In the genomic region with DNA sequence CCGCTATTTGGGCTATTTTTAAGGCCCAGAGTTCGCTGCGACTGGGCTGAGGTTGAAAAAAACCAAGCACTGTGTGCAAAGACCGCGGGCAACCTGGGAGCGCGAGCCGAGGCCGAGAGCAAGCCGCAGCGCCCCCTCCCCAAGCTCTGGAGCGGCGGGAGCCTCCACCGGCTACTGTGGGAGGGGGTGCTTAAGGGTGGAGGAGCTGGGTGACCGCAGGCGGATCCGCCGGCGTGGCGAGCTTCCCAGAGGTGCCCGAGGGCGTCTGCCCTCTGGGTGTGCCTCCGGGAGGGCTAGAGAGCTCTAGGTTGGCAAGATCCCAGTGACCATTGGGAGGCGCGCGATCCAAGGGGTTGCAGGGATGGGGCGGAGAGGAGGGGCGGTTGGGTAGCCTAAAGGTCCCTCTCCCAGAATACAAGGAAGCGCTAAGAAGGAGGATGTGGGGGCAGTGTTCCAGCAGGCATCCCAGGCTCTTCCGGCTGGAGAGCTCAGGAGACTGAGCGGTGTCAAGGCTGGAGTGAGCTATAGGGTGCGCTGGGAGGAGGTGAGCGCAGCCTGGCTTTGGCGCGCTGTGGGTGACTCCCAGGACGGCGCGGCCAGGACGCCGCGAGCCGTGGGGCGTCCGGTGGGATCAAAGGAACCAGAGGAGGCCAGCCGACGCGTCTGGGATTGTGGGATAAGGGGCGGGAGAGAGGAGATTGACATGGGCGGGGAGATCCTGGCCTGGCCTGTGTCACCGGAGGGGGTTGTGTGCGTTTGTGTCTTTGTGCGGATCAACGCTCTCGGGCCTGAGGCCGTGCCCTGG, we compare ENCODE assay signal across 1 cellular context.
A peak's percentile ranks its signal among the peaks of the same experiment; 100 is the strongest.
TF ChIP-seq lines count a peak whose summit lies in the region.

No MANE protein-coding gene starts in this region.

TF ChIP-seq in H1, 55 proteins besides CTCF, POLR2A, EP300 and RAD21:
- TF ChIP-seq TAF1 (IDR thresholded peaks at IDR 0.05; ENCODE audit: low read depth, low read length) (0 out of 2 replicates have a peak, but pooled peaks have one; percentile 30), SRF (IDR thresholded peaks at IDR 0.05; ENCODE audit: low read depth, low read length) (no peak), SP2 (IDR thresholded peaks at IDR 0.05; ENCODE audit: low read length) (no peak), CHD2 (IDR thresholded peaks at IDR 0.05; ENCODE audit: low read length) (no peak), TAF7 (optimal IDR thresholded peaks at IDR 0.05; ENCODE audit: borderline replicate concordance, low read depth, low read length) (peak; percentile 27), ZNF274 (IDR thresholded peaks at IDR 0.05; ENCODE audit: borderline replicate concordance, extremely low read depth, low read length) (no peak), NRF1 (IDR thresholded peaks at IDR 0.05; ENCODE audit: low read depth, low read length) (no peak), SP1 (IDR thresholded peaks at IDR 0.05; ENCODE audit: low read depth, low read length) (0 out of 2 replicates have a peak, but pooled peaks have one; percentile 15), TBP (IDR thresholded peaks at IDR 0.05; ENCODE audit: low read depth, low read length) (no peak), JUN (IDR thresholded peaks at IDR 0.05; ENCODE audit: low read depth, low read length) (no peak), RBBP5 (IDR thresholded peaks at IDR 0.05; ENCODE audit: borderline replicate concordance, low read depth, low read length) (no peak), CHD1 (IDR thresholded peaks at IDR 0.05; ENCODE audit: low read depth, low read length) (no peak; the same call in 1 of the 2 replicates), EGR1 (IDR thresholded peaks at IDR 0.05; ENCODE audit: borderline replicate concordance, low read depth, low read length) (peak; percentile 62; the same call in 1 of the 2 replicates), KDM5A (IDR thresholded peaks at IDR 0.05; ENCODE audit: low read length) (no peak), HDAC6 (IDR thresholded peaks at IDR 0.05; ENCODE audit: low read depth, low read length) (no peak), GABPA (IDR thresholded peaks at IDR 0.05; ENCODE audit: borderline replicate concordance, insufficient read depth, low read length) (no peak), CEBPB (IDR thresholded peaks at IDR 0.05; ENCODE audit: low read depth, low read length) (no peak), JUND (IDR thresholded peaks at IDR 0.05; ENCODE audit: low read length) (no peak), RXRA (IDR thresholded peaks at IDR 0.05; ENCODE audit: insufficient read depth, low read depth, low read length) (no peak), BRCA1 (IDR thresholded peaks at IDR 0.05; ENCODE audit: low read depth, low read length) (no peak), TEAD4 (IDR thresholded peaks at IDR 0.05; ENCODE audit: low read depth, low read length) (no peak), CREB1 (IDR thresholded peaks at IDR 0.05) (peak; percentile 33), SUZ12 (IDR thresholded peaks at IDR 0.05; ENCODE audit: low read length) (peak; percentile 89), GTF2F1 (IDR thresholded peaks at IDR 0.05; ENCODE audit: borderline replicate concordance, low read depth, low read length) (no peak), MAFK (IDR thresholded peaks at IDR 0.05; ENCODE audit: low read depth, low read length) (no peak), CBX8 (IDR thresholded peaks at IDR 0.05; ENCODE audit: borderline replicate concordance, low read depth, low read length) (no peak), FOSL1 (IDR thresholded peaks at IDR 0.05; ENCODE audit: insufficient read depth, low read depth, low read length) (no peak), YY1 (IDR thresholded peaks at IDR 0.05; ENCODE audit: low read depth, low read length) (0 out of 2 replicates have a peak, but pooled peaks have one; percentile 46), RNF2 (IDR thresholded peaks at IDR 0.05; ENCODE audit: borderline replicate concordance, low read depth, low read length, missing control alignments, poor library complexity, severe bottlenecking) (peak; percentile 33), POU5F1 (IDR thresholded peaks at IDR 0.05; ENCODE audit: low read depth, low read length) (no peak), KDM4A (IDR thresholded peaks at IDR 0.05; ENCODE audit: low read depth, low read length, severe bottlenecking) (peak; percentile 78), KDM1A (IDR thresholded peaks at IDR 0.05; ENCODE audit: borderline replicate concordance, low read length) (no peak), SIX5 (IDR thresholded peaks at IDR 0.05; ENCODE audit: low read depth, low read length) (no peak), BACH1 (IDR thresholded peaks at IDR 0.05; ENCODE audit: low read length) (no peak), NANOG (IDR thresholded peaks at IDR 0.05; ENCODE audit: insufficient read depth, low read depth, low read length, poor library complexity, severe bottlenecking) (no peak), POLR2AphosphoS5 (IDR thresholded peaks at IDR 0.05; ENCODE audit: low read depth, low read length) (no peak), RFX5 (IDR thresholded peaks at IDR 0.05; ENCODE audit: borderline replicate concordance, low read depth, low read length) (no peak), EZH2 (IDR thresholded peaks at IDR 0.05; ENCODE audit: low read depth, low read length, severe bottlenecking) (no peak), ASH2L (IDR thresholded peaks at IDR 0.05; ENCODE audit: low read length) (peak; percentile 57), TCF12 (IDR thresholded peaks at IDR 0.05; ENCODE audit: low read depth, low read length) (0 out of 2 replicates have a peak, but pooled peaks have one; percentile 10), CBX5 (IDR thresholded peaks at IDR 0.05; ENCODE audit: low read depth, low read length) (no peak), SIN3A (conservative IDR thresholded peaks at IDR 0.05 in 1 of 2, IDR thresholded peaks at IDR 0.05 in 1 of 2; ENCODE audit: low read depth in 1 of 2, low read length in 2 of 2) (no peak), SP4 (IDR thresholded peaks at IDR 0.05; ENCODE audit: low read length) (no peak), CTBP2 (IDR thresholded peaks at IDR 0.05; ENCODE audit: borderline replicate concordance, insufficient read depth, insufficient read length, low read length) (peak; percentile 98), SAP30 (IDR thresholded peaks at IDR 0.05; ENCODE audit: insufficient read depth, insufficient replicate concordance, low read length) (no peak), SIRT6 (IDR thresholded peaks at IDR 0.05; ENCODE audit: low read length) (no peak), BCL11A (IDR thresholded peaks at IDR 0.05; ENCODE audit: low read depth in 2 of 2, low read length in 2 of 2) (no peak), HDAC2 (IDR thresholded peaks at IDR 0.05; ENCODE audit: borderline replicate concordance in 1 of 2, low read depth in 2 of 2, low read length in 2 of 2) (no peak), PHF8 (conservative IDR thresholded peaks at IDR 0.05; ENCODE audit: low read depth, low read length) (no peak)
- TF ChIP-seq, protein P1, sequence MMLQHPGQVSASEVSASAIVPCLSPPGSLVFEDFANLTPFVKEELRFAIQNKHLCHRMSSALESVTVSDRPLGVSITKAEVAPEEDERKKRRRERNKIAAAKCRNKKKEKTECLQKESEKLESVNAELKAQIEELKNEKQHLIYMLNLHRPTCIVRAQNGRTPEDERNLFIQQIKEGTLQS (IDR thresholded peaks at IDR 0.05; ENCODE audit: insufficient read depth, low read depth, low read length) = no peak
- TF ChIP-seq, protein P2, sequence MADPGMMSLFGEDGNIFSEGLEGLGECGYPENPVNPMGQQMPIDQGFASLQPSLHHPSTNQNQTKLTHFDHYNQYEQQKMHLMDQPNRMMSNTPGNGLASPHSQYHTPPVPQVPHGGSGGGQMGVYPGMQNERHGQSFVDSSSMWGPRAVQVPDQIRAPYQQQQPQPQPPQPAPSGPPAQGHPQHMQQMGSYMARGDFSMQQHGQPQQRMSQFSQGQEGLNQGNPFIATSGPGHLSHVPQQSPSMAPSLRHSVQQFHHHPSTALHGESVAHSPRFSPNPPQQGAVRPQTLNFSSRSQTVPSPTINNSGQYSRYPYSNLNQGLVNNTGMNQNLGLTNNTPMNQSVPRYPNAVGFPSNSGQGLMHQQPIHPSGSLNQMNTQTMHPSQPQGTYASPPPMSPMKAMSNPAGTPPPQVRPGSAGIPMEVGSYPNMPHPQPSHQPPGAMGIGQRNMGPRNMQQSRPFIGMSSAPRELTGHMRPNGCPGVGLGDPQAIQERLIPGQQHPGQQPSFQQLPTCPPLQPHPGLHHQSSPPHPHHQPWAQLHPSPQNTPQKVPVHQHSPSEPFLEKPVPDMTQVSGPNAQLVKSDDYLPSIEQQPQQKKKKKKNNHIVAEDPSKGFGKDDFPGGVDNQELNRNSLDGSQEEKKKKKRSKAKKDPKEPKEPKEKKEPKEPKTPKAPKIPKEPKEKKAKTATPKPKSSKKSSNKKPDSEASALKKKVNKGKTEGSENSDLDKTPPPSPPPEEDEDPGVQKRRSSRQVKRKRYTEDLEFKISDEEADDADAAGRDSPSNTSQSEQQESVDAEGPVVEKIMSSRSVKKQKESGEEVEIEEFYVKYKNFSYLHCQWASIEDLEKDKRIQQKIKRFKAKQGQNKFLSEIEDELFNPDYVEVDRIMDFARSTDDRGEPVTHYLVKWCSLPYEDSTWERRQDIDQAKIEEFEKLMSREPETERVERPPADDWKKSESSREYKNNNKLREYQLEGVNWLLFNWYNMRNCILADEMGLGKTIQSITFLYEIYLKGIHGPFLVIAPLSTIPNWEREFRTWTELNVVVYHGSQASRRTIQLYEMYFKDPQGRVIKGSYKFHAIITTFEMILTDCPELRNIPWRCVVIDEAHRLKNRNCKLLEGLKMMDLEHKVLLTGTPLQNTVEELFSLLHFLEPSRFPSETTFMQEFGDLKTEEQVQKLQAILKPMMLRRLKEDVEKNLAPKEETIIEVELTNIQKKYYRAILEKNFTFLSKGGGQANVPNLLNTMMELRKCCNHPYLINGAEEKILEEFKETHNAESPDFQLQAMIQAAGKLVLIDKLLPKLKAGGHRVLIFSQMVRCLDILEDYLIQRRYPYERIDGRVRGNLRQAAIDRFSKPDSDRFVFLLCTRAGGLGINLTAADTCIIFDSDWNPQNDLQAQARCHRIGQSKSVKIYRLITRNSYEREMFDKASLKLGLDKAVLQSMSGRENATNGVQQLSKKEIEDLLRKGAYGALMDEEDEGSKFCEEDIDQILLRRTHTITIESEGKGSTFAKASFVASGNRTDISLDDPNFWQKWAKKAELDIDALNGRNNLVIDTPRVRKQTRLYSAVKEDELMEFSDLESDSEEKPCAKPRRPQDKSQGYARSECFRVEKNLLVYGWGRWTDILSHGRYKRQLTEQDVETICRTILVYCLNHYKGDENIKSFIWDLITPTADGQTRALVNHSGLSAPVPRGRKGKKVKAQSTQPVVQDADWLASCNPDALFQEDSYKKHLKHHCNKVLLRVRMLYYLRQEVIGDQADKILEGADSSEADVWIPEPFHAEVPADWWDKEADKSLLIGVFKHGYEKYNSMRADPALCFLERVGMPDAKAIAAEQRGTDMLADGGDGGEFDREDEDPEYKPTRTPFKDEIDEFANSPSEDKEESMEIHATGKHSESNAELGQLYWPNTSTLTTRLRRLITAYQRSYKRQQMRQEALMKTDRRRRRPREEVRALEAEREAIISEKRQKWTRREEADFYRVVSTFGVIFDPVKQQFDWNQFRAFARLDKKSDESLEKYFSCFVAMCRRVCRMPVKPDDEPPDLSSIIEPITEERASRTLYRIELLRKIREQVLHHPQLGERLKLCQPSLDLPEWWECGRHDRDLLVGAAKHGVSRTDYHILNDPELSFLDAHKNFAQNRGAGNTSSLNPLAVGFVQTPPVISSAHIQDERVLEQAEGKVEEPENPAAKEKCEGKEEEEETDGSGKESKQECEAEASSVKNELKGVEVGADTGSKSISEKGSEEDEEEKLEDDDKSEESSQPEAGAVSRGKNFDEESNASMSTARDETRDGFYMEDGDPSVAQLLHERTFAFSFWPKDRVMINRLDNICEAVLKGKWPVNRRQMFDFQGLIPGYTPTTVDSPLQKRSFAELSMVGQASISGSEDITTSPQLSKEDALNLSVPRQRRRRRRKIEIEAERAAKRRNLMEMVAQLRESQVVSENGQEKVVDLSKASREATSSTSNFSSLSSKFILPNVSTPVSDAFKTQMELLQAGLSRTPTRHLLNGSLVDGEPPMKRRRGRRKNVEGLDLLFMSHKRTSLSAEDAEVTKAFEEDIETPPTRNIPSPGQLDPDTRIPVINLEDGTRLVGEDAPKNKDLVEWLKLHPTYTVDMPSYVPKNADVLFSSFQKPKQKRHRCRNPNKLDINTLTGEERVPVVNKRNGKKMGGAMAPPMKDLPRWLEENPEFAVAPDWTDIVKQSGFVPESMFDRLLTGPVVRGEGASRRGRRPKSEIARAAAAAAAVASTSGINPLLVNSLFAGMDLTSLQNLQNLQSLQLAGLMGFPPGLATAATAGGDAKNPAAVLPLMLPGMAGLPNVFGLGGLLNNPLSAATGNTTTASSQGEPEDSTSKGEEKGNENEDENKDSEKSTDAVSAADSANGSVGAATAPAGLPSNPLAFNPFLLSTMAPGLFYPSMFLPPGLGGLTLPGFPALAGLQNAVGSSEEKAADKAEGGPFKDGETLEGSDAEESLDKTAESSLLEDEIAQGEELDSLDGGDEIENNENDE (IDR thresholded peaks at IDR 0.05; ENCODE audit: insufficient replicate concordance, low read length) = no peak
- TF ChIP-seq, protein P3, sequence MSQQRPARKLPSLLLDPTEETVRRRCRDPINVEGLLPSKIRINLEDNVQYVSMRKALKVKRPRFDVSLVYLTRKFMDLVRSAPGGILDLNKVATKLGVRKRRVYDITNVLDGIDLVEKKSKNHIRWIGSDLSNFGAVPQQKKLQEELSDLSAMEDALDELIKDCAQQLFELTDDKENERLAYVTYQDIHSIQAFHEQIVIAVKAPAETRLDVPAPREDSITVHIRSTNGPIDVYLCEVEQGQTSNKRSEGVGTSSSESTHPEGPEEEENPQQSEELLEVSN (IDR thresholded peaks at IDR 0.05) = no peak
- TF ChIP-seq, protein P4, sequence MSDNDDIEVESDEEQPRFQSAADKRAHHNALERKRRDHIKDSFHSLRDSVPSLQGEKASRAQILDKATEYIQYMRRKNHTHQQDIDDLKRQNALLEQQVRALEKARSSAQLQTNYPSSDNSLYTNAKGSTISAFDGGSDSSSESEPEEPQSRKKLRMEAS (IDR thresholded peaks at IDR 0.05) = 0 out of 2 replicates have a peak, but pooled peaks have one; percentile 22
- TF ChIP-seq, protein P5, sequence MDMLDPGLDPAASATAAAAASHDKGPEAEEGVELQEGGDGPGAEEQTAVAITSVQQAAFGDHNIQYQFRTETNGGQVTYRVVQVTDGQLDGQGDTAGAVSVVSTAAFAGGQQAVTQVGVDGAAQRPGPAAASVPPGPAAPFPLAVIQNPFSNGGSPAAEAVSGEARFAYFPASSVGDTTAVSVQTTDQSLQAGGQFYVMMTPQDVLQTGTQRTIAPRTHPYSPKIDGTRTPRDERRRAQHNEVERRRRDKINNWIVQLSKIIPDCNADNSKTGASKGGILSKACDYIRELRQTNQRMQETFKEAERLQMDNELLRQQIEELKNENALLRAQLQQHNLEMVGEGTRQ (IDR thresholded peaks at IDR 0.05; ENCODE audit: low read length) = no peak
- TF ChIP-seq, protein P6, sequence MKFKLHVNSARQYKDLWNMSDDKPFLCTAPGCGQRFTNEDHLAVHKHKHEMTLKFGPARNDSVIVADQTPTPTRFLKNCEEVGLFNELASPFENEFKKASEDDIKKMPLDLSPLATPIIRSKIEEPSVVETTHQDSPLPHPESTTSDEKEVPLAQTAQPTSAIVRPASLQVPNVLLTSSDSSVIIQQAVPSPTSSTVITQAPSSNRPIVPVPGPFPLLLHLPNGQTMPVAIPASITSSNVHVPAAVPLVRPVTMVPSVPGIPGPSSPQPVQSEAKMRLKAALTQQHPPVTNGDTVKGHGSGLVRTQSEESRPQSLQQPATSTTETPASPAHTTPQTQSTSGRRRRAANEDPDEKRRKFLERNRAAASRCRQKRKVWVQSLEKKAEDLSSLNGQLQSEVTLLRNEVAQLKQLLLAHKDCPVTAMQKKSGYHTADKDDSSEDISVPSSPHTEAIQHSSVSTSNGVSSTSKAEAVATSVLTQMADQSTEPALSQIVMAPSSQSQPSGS (IDR thresholded peaks at IDR 0.05; ENCODE audit: low read length) = no peak
